22 cellular contexts compared by ENCODE assay signal in the genomic region with DNA sequence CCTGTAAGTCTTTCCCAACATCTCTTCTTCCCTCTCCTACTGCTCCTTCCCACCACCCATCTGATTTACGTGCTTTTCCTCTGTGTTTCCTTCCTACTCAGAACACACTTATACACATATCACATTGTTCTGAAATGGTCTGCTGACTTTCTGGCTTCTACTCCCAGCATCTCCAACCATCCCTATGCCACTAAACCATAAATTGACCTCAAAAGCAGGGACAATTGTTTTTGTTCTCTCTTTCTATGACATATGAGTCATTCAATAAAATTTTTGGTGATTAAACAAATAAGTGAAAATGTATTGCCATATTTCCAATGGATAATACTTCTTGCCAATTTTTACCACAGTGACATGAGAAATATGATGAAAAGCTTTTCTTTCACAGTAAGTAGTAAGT. TPM values are rescaled to one million over a fixed set of nuclear protein-coding genes. Genes with fewer than 3 reads are reported as not detected.
DNase-seq lines count a peak whose midpoint lies in the region; ATAC-seq and TF ChIP-seq lines count a peak whose summit lies in the region.
"Had no signal": no experiment of that assay in that cellular context is flagged by ENCODE, and none has a peak within 500 bp of the region (broad histone marks: within the 10 kb centered on the region; RNA-seq: fewer than 3 reads in every experiment).

No MANE protein-coding gene starts in this region.

- H3K9me1 ChIP-seq in IMR-90 (ENCODE audit: insufficient read depth, low read length) = peaks cover 3% of the 10 kb centered on the region; the same call in 1 of the 2 replicates

- no peak overlapping the region for H3K4me3 ChIP-seq in CD8-positive, alpha-beta memory T cell (ENCODE audit: low read length)
- no peak overlapping the region for H3K4me3 ChIP-seq in IMR-90 (ENCODE audit: insufficient read depth, low read depth, low read length)
- no peak overlapping the region for H3K4me3 ChIP-seq in naive thymus-derived CD4-positive, alpha-beta T cell (ENCODE audit: low read length)
- H3K4me3 ChIP-seq: lower lobe of right lung had no signal

- ATAC-seq in IMR-90 (ENCODE audit: low read depth) (no peak), GM18498 (IDR thresholded peaks at IDR 0.05; ENCODE audit: unreplicated experiment) (no peak)
- ATAC-seq in effector memory CD8-positive, alpha-beta T cell (replicated peaks) = no peak
- no peak for ATAC-seq in naive thymus-derived CD4-positive, alpha-beta T cell
- ATAC-seq: lower lobe of right lung had no signal

- H3K27ac Mint-ChIP-seq in CD8-positive, alpha-beta memory T cell = peak overlapping the region in 5 of 8 donors; percentile 15 to 71 (median 39)
- peak overlapping the region; percentile 25 to 63 for H3K27ac Mint-ChIP-seq in effector memory CD8-positive, alpha-beta T cell
- peak overlapping the region in 6 of 9 donors; percentile 1 to 32 (median 16) for H3K27ac Mint-ChIP-seq in naive thymus-derived CD4-positive, alpha-beta T cell
- H3K27ac Mint-ChIP-seq: progenitor cell of endocrine pancreas had no signal

- TF ChIP-seq CTCF in IMR-90 (conservative IDR thresholded peaks at IDR 0.05; ENCODE audit: low read depth, low read length) = no peak

- TF ChIP-seq POLR2A in IMR-90 (IDR thresholded peaks at IDR 0.05; ENCODE audit: low read depth, low read length) = no peak

- no peaks in the 10 kb centered on the region for H4K20me1 ChIP-seq in IMR-90 (ENCODE audit: insufficient read depth, low read length)

- no peaks in the 10 kb centered on the region for H3K9me3 Mint-ChIP-seq in CD8-positive, alpha-beta memory T cell
- H3K9me3 Mint-ChIP-seq in effector memory CD8-positive, alpha-beta T cell = no peaks in the 10 kb centered on the region
- no peaks in the 10 kb centered on the region for H3K9me3 Mint-ChIP-seq in naive thymus-derived CD4-positive, alpha-beta T cell
- H3K9me3 Mint-ChIP-seq: IgD-negative memory B cell had no signal

- no peaks in the 10 kb centered on the region for H3K27me3 Mint-ChIP-seq in CD8-positive, alpha-beta memory T cell
- H3K27me3 Mint-ChIP-seq in effector memory CD8-positive, alpha-beta T cell = no peaks in the 10 kb centered on the region
- no peaks in the 10 kb centered on the region for H3K27me3 Mint-ChIP-seq in naive thymus-derived CD4-positive, alpha-beta T cell
- H3K27me3 Mint-ChIP-seq: IgD-negative memory B cell, progenitor cell of endocrine pancreas had no signal

- no peaks in the 10 kb centered on the region for H3K27me3 ChIP-seq in CD8-positive, alpha-beta memory T cell (ENCODE audit: insufficient read depth, low read length, poor library complexity, severe bottlenecking)
- H3K27me3 ChIP-seq in IMR-90 (ENCODE audit: control insufficient read depth, insufficient read depth, low read length) = no peaks in the 10 kb centered on the region
- H3K27me3 ChIP-seq in naive thymus-derived CD4-positive, alpha-beta T cell (ENCODE audit: control insufficient read depth in 2 of 2, insufficient read depth in 2 of 2, low read length in 2 of 2) = no peaks in the 10 kb centered on the region

- H2AK5ac ChIP-seq in IMR-90 (ENCODE audit: low read depth, low read length) = no peak overlapping the region

- in situ Hi-C loops in IMR-90 (cut with MboI; ENCODE audit: low sequenced_read_pairs) = no loop called here

- no peak overlapping the region for H3K4ac ChIP-seq in IMR-90 (ENCODE audit: low read depth, low read length)

- H2BK120ac ChIP-seq in IMR-90 (ENCODE audit: low read depth, low read length) = no peak overlapping the region

- WGBS in IMR-90 (ENCODE audit: extremely low coverage in 2 of 2, insufficient read length in 1 of 2), 2 experiments = 100% methylated on average over 1 of the region's 1 CpG; no CpG with 5 or more reads in 1 of the 2 experiments

- no TSS peak for BruUV-seq in IMR-90 (replicated peaks; lab: Mats Ljungman, UMichigan)

- H4K91ac ChIP-seq in IMR-90 (ENCODE audit: insufficient read depth, low read depth, low read length) = no peak overlapping the region

- H2BK20ac ChIP-seq in IMR-90 (ENCODE audit: low read depth, low read length) = no peak overlapping the region

- H2BK5ac ChIP-seq in IMR-90 (ENCODE audit: low read depth, low read length, poor library complexity, severe bottlenecking) = no peak overlapping the region

- no peak overlapping the region for H3K56ac ChIP-seq in IMR-90 (ENCODE audit: extremely low read depth, insufficient read depth, low read length)

- H3K9ac ChIP-seq in IMR-90 (ENCODE audit: low read depth, low read length) = no peak overlapping the region

- no peak overlapping the region for H2AFZ ChIP-seq in IMR-90 (replicated peaks; ENCODE audit: low read length, poor library complexity)

- DNase-seq in CD8-positive, alpha-beta memory T cell = no peak
- DNase-seq in IMR-90 = no peak
- DNase-seq in effector memory CD8-positive, alpha-beta T cell = no peak
- no peak for DNase-seq in naive thymus-derived CD4-positive, alpha-beta T cell
- no peak for DNase-seq in NCI-H1092 treated with DMSO at 0.1 percent for 48 hours (lab: John Stamatoyannopoulos, UW)
- no peak for DNase-seq in stimulated activated naive CD4-positive, alpha-beta T cell (lab: John Stamatoyannopoulos, UW)
- DNase-seq: activated CD4-positive, alpha-beta T cell treated with anti-CD3 and anti-CD28 coated beads, Interleukin-2, amount 50 U/mL, for 48 hours; activated effector memory CD4-positive, alpha-beta T cell treated with anti-CD3 and anti-CD28 coated beads, Interleukin-2, amount 50 U/mL, for 16 hours; C1 segment of cervical spinal cord; DMS 273 treated with DMSO at 0.1 percent for 48 hours; effector memory CD4-positive, alpha-beta T cell; lower lobe of right lung; NCI-H1417 treated with DMSO at 0.1 percent for 48 hours; OCI-M1; stimulated activated CD8-positive, alpha-beta memory T cell treated with anti-CD3 and anti-CD28 coated beads, Interleukin-4, amount 100 ng/mL, for 48 hours had no signal

- peaks cover 24 to 41% (median 35%) of the 10 kb centered on the region in 3 donors for H3K4me1 Mint-ChIP-seq in CD8-positive, alpha-beta memory T cell
- peaks cover 3 to 14% of the 10 kb centered on the region in 2 donors for H3K4me1 Mint-ChIP-seq in effector memory CD8-positive, alpha-beta T cell (ENCODE audit: low read depth in 2 of 2)
- peaks cover 10 to 41% (median 26%) of the 10 kb centered on the region in 7 donors for H3K4me1 Mint-ChIP-seq in naive thymus-derived CD4-positive, alpha-beta T cell

- H3K36me3 Mint-ChIP-seq in CD8-positive, alpha-beta memory T cell = peaks cover 0 to 47% (median 18%) of the 10 kb centered on the region in 3 donors
- peaks cover 30% of the 10 kb centered on the region for H3K36me3 Mint-ChIP-seq in effector memory CD8-positive, alpha-beta T cell (ENCODE audit: insufficient read depth)
- H3K36me3 Mint-ChIP-seq in naive thymus-derived CD4-positive, alpha-beta T cell = peaks cover 5 to 31% (median 18%) of the 10 kb centered on the region in 5 donors

- H3K27ac ChIP-seq in CD8-positive, alpha-beta memory T cell (ENCODE audit: low read depth, low read length) = no peak overlapping the region
- no peak overlapping the region for H3K27ac ChIP-seq in IMR-90 (ENCODE audit: insufficient read depth, low read length)
- no peak overlapping the region for H3K27ac ChIP-seq in naive thymus-derived CD4-positive, alpha-beta T cell (ENCODE audit: low read depth, low read length)
- H3K27ac ChIP-seq: lower lobe of right lung had no signal

- TF ChIP-seq RAD21 in IMR-90 (IDR thresholded peaks at IDR 0.05; ENCODE audit: low read length) = no peak

- no peaks in the 10 kb centered on the region for H3K36me3 ChIP-seq in CD8-positive, alpha-beta memory T cell (ENCODE audit: insufficient read depth, low read length)
- H3K36me3 ChIP-seq in IMR-90 (ENCODE audit: control insufficient read depth, insufficient read depth, low read length) = peaks cover 11% of the 10 kb centered on the region; the same call in 1 of the 2 replicates
- peaks cover 0 to 23% (median 3%) of the 10 kb centered on the region in 3 experiments for H3K36me3 ChIP-seq in naive thymus-derived CD4-positive, alpha-beta T cell (ENCODE audit: control insufficient read depth in 2 of 3, insufficient read depth in 3 of 3, low read length in 3 of 3)

- H2BK15ac ChIP-seq in IMR-90 (ENCODE audit: low read depth, low read length) = no peak overlapping the region; the same call in 2 of the 3 replicates

- H2AK9ac ChIP-seq in IMR-90 (replicated peaks; ENCODE audit: low read depth, low read length, poor library complexity) = no peak overlapping the region

- peaks cover 2 to 9% of the 10 kb centered on the region in 2 experiments; a peak in 3 of 4 replicates for H3K79me1 ChIP-seq in IMR-90 (ENCODE audit: low read depth in 1 of 2, low read length in 2 of 2)

- dilution Hi-C loops in IMR-90 (cut with HindIII; ENCODE audit: low sequenced_read_pairs, unreplicated experiment) = no loop called here

- peak overlapping the region; percentile 44; the same call in 1 of the 2 replicates for H3K14ac ChIP-seq in IMR-90 (replicated peaks; ENCODE audit: low read depth, low read length)

- H4K8ac ChIP-seq in IMR-90 (ENCODE audit: low read depth in 2 of 2, low read length in 2 of 2) = no peak overlapping the region

- no peak overlapping the region for H3K18ac ChIP-seq in IMR-90 (ENCODE audit: low read depth, low read length)

- H4K5ac ChIP-seq in IMR-90 (ENCODE audit: low read depth, low read length) = no peak overlapping the region

- no peaks in the 10 kb centered on the region for H3K9me3 ChIP-seq in CD8-positive, alpha-beta memory T cell (ENCODE audit: low read length)
- no peaks in the 10 kb centered on the region for H3K9me3 ChIP-seq in IMR-90 (ENCODE audit: control insufficient read depth, insufficient read depth, low read length)
- no peaks in the 10 kb centered on the region for H3K9me3 ChIP-seq in naive thymus-derived CD4-positive, alpha-beta T cell (ENCODE audit: control insufficient read depth in 2 of 3, low read length in 3 of 3)
- H3K9me3 ChIP-seq: lower lobe of right lung had no signal

- H3K4me2 ChIP-seq in IMR-90 (ENCODE audit: low read depth, low read length) = no peak overlapping the region

- POLR2A ChIA-PET in CD8-positive, alpha-beta memory T cell (lab: Charles Lee) = interaction anchor here (0.5 kb wide), 1 partner anchor 77 kb away, joined by 6 read pairs; no protein-coding TSS in a partner anchor
- POLR2A ChIA-PET in IMR-90 (lab: Charles Lee; ENCODE audit: unreplicated experiment) = no interaction called here
- POLR2A ChIA-PET in naive thymus-derived CD4-positive, alpha-beta T cell (lab: Charles Lee) = interaction anchor here (0.6 kb wide), 1 partner anchor 287 kb away, joined by 4 read pairs; no protein-coding TSS in a partner anchor

- intact Hi-C loops in IMR-90 (cut with micrococcal nuclease) = no loop called here
- intact Hi-C loops in naive thymus-derived CD4-positive, alpha-beta T cell (cut with micrococcal nuclease) = no loop called here

- H3K4me3 Mint-ChIP-seq in CD8-positive, alpha-beta memory T cell = no peak overlapping the region
- no peak overlapping the region for H3K4me3 Mint-ChIP-seq in effector memory CD8-positive, alpha-beta T cell
- H3K4me3 Mint-ChIP-seq in naive thymus-derived CD4-positive, alpha-beta T cell = no peak overlapping the region
- H3K4me3 Mint-ChIP-seq: IgD-negative memory B cell had no signal

- no peak overlapping the region for H3K23ac ChIP-seq in IMR-90 (ENCODE audit: low read depth, low read length)

- peaks cover 7% of the 10 kb centered on the region for H3K4me1 ChIP-seq in CD8-positive, alpha-beta memory T cell (ENCODE audit: insufficient read depth, low read length)
- no peaks in the 10 kb centered on the region for H3K4me1 ChIP-seq in IMR-90 (ENCODE audit: control insufficient read depth, insufficient read depth, low read length)
- peaks cover 3 to 9% of the 10 kb centered on the region in 2 donors for H3K4me1 ChIP-seq in naive thymus-derived CD4-positive, alpha-beta T cell (ENCODE audit: control insufficient read depth in 2 of 2, insufficient read depth in 2 of 2, low read length in 2 of 2)

- CTCF ChIA-PET in CD8-positive, alpha-beta memory T cell (lab: Charles Lee) = no interaction called here
- CTCF ChIA-PET in IMR-90 (lab: Yijun Ruan, JAX) = no interaction called here
- CTCF ChIA-PET in naive thymus-derived CD4-positive, alpha-beta T cell (lab: Charles Lee) = no interaction called here

RNA-seq across cellular contexts. Expression of gene GOLPH3L, which starts 8.2 kb away (rescaled TPM):
- 10 to 100 TPM; 18.1 to 20.0 TPM for total RNA-seq in CD8-positive, alpha-beta memory T cell
- 23.1 TPM for polyA plus RNA-seq in CD8-positive, alpha-beta memory T cell
- 9.5 and 11.7 TPM in 2 replicates for total RNA-seq in IMR-90 (2012; rRNA removed)
- polyA plus RNA-seq in IMR-90 (2012; rRNA removed) = 8.7 and 11.0 TPM in 2 replicates
- polyA plus RNA-seq in IMR-90 (2012; cell fraction: cytosol; rRNA removed) = 2.1 and 2.3 TPM in 2 replicates
- 0.69 and 5.6 TPM in 2 replicates for polyA plus RNA-seq in IMR-90 (2012; cell fraction: nucleus; rRNA removed; ENCODE audit: low replicate concordance)
- 10 to 100 TPM in 4 of 5 experiments, 1 to 10 TPM in 1; 8.7 to 32.1 (median 23.6) TPM for total RNA-seq in naive thymus-derived CD4-positive, alpha-beta T cell
- polyA plus RNA-seq in naive thymus-derived CD4-positive, alpha-beta T cell = 10 to 100 TPM; 18.3 to 29.2 TPM

RNA-seq across cellular contexts. Expression of gene HORMAD1, which starts 31.9 kb away (rescaled TPM):
- not detected for total RNA-seq in CD8-positive, alpha-beta memory T cell
- polyA plus RNA-seq in CD8-positive, alpha-beta memory T cell = not detected
- total RNA-seq in IMR-90 (2012; rRNA removed) = not detected in 2 replicates
- polyA plus RNA-seq in IMR-90 (2012; rRNA removed) = not detected in 2 replicates
- polyA plus RNA-seq in IMR-90 (2012; cell fraction: cytosol; rRNA removed) = not detected in 2 replicates
- polyA plus RNA-seq in IMR-90 (2012; cell fraction: nucleus; rRNA removed; ENCODE audit: low replicate concordance) = not detected in 2 replicates
- 1 to 10 TPM in 1 of 5 experiments, under 1 TPM in 4; 0.35 to 1.4 (median 0.45) TPM for total RNA-seq in naive thymus-derived CD4-positive, alpha-beta T cell
- polyA plus RNA-seq in naive thymus-derived CD4-positive, alpha-beta T cell = not detected
- total RNA-seq: kidney epithelial cell, MCF 10A, mucosa of gallbladder, progenitor cell of endocrine pancreas had no signal
- polyA plus RNA-seq: AG04450 had no signal

RNA-seq across cellular contexts. Expression of gene ENSA, which starts 59.4 kb away (rescaled TPM):
- 100 to 1,000 TPM; 249 to 252 TPM for total RNA-seq in CD8-positive, alpha-beta memory T cell
- polyA plus RNA-seq in CD8-positive, alpha-beta memory T cell = 72.5 TPM
- total RNA-seq in IMR-90 (2012; rRNA removed) = 53.2 and 62.8 TPM in 2 replicates
- polyA plus RNA-seq in IMR-90 (2012; rRNA removed) = 89.4 and 96.5 TPM in 2 replicates
- polyA plus RNA-seq in IMR-90 (2012; cell fraction: cytosol; rRNA removed) = 15.3 and 27.8 TPM in 2 replicates
- 6.4 and 30.3 TPM in 2 replicates for polyA plus RNA-seq in IMR-90 (2012; cell fraction: nucleus; rRNA removed; ENCODE audit: low replicate concordance)
- total RNA-seq in naive thymus-derived CD4-positive, alpha-beta T cell = 100 to 1,000 TPM in 4 of 5 experiments, 10 to 100 TPM in 1; 97.2 to 178 (median 157) TPM
- polyA plus RNA-seq in naive thymus-derived CD4-positive, alpha-beta T cell = 10 to 100 TPM; 59.4 to 60.0 TPM
